In the genomic region with DNA sequence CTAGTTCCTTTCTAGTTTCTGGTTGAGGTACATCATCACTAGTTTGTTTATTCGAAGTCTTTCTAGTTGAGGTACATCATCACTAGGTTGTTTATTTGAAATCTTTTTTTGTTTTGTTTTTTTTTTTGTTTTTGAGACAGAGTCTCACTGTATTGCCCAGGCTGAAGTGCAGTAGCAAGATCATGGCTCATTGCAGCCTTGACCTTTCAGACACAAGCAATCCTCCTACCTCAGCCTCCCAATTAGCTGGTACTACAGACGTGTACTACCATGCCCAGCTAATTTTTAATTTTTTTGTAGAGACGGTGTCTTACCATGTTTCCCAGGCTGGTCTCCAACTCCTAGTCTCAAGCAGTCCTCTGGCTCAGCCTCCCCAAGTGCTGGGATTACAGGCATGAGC, we compare ENCODE assay signal across 27 cellular contexts.
"Had no signal": no experiment of that assay in that cellular context is flagged by ENCODE, and none has a peak within 500 bp of the region (broad histone marks: within the 10 kb centered on the region; RNA-seq: fewer than 3 reads in every experiment).

No MANE protein-coding gene starts in this region.

- H3K9me3 ChIP-seq: colonic mucosa, esophagus muscularis mucosa, esophagus squamous epithelium, gastrocnemius medialis, gastroesophageal sphincter had no signal

- H3K4me3 ChIP-seq: colonic mucosa, coronary artery, dorsolateral prefrontal cortex, esophagus muscularis mucosa, esophagus squamous epithelium, gastrocnemius medialis, gastroesophageal sphincter, heart left ventricle, heart right ventricle had no signal

- ATAC-seq: effector memory CD8-positive, alpha-beta T cell; esophagus mucosa; foreskin keratinocyte; gastrocnemius medialis; gastroesophageal sphincter; heart left ventricle; heart right ventricle had no signal

- H3K27ac ChIP-seq: colonic mucosa, coronary artery, dorsolateral prefrontal cortex, epithelial cell of prostate, esophagus muscularis mucosa, esophagus squamous epithelium, foreskin keratinocyte, gastrocnemius medialis, gastroesophageal sphincter, heart left ventricle, heart right ventricle had no signal

- H3K4me1 ChIP-seq: colonic mucosa, esophagus muscularis mucosa, esophagus squamous epithelium, foreskin keratinocyte, gastrocnemius medialis, gastroesophageal sphincter, heart left ventricle, heart right ventricle had no signal

- H3K27me3 ChIP-seq: colonic mucosa, dorsolateral prefrontal cortex, esophagus muscularis mucosa, esophagus squamous epithelium, foreskin keratinocyte, gastrocnemius medialis, gastroesophageal sphincter, heart left ventricle, heart right ventricle had no signal

- H3K27ac Mint-ChIP-seq: dendritic cell treated with granulocyte-macrophage colony-stimulating factor and Interleukin-4, amounts not matched to agents 40 ng/mL and 50 ng/mL, for 4 days; endodermal cell had no signal

- H3K9me3 Mint-ChIP-seq: dendritic cell treated with granulocyte-macrophage colony-stimulating factor and Interleukin-4, amounts not matched to agents 40 ng/mL and 50 ng/mL, for 4 days; effector memory CD8-positive, alpha-beta T cell; endodermal cell had no signal

- H3K36me3 ChIP-seq: colonic mucosa had no signal

- DNase-seq: colonic mucosa; cortex of kidney; dermis blood vessel endothelial cell; dorsolateral prefrontal cortex; effector CD4-positive, alpha-beta T cell; effector CD8-positive, alpha-beta T cell; effector memory CD4-positive, alpha-beta T cell; effector memory CD8-positive, alpha-beta T cell; endodermal cell; esophagus squamous epithelium; foreskin fibroblast; foreskin melanocyte; gastrocnemius medialis; head of caudate nucleus; heart left ventricle; heart right ventricle had no signal

- H3K4me1 Mint-ChIP-seq: endodermal cell had no signal

- H3K27me3 Mint-ChIP-seq: dendritic cell treated with granulocyte-macrophage colony-stimulating factor and Interleukin-4, amounts not matched to agents 40 ng/mL and 50 ng/mL, for 4 days; effector memory CD8-positive, alpha-beta T cell had no signal

- H3K4me3 Mint-ChIP-seq: dendritic cell treated with granulocyte-macrophage colony-stimulating factor and Interleukin-4, amounts not matched to agents 40 ng/mL and 50 ng/mL, for 4 days; effector memory CD8-positive, alpha-beta T cell; endodermal cell had no signal

- FAIRE-seq: colon, endometrium, endothelial cell of umbilical vein, frontal cortex had no signal
